13 cellular contexts compared by ENCODE assay signal in genomic region chr2:20403693-20404381, GRCh38.
"Had no signal": no experiment of that assay in that cellular context is flagged by ENCODE, and none has a peak within 500 bp of the region (broad histone marks: within the 10 kb centered on the region; RNA-seq: fewer than 3 reads in every experiment).

No MANE protein-coding gene starts in this region.

- H3K27ac ChIP-seq: adrenal gland, coronary artery, pancreas, SJSA1 had no signal

- DNase-seq: activated CD4-positive, alpha-beta memory T cell treated with anti-CD3 and anti-CD28 coated beads for 36 hours; activated naive CD4-positive, alpha-beta T cell treated with anti-CD3 and anti-CD28 coated beads, Interleukin-2, amount 10 ng/mL, durations not matched to agents 7 days and 5 days; caudate nucleus; effector CD8-positive, alpha-beta T cell; foreskin fibroblast; pancreas; T-helper 9 cell had no signal

- H3K4me3 ChIP-seq: adrenal gland, coronary artery, pancreas, SJSA1, tibial artery had no signal

- H3K9me3 ChIP-seq: pancreas, SJSA1 had no signal

- H3K36me3 ChIP-seq: adrenal gland, pancreas, SJSA1, tibial artery had no signal

- H3K27me3 ChIP-seq: adrenal gland, pancreas, SJSA1, tibial artery had no signal

- ATAC-seq: left lobe of liver; pancreas; stimulated activated effector memory CD8-positive, alpha-beta T cell treated with anti-CD3 and anti-CD28 coated beads, Interleukin-12 subunit alpha, Interleukin-12 subunit beta, amount 100 ng/mL, for 72 hours had no signal

- H3K4me1 ChIP-seq: adrenal gland, pancreas, SJSA1 had no signal
